In the genomic region with DNA sequence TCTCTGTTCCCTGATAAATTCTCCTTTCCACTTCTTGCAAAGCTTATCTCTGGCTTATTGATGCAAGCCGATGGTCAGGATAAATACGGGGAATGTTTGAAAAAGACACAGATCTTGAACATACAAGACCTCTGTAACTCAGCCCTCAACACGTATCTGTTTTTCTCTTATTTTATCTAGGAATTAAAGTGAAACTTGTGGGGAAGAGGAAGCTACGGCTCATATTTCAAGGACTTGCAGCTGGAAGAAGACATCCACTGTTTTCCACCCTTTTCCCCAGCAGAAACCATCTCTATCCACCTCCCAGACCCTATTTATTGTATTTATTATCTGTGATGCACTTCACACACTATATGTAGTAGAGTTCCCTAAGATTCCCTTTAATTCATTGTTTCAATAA, we compare ENCODE assay signal across 34 cellular contexts.
"Had no signal": no experiment of that assay in that cellular context is flagged by ENCODE, and none has a peak within 500 bp of the region (broad histone marks: within the 10 kb centered on the region; RNA-seq: fewer than 3 reads in every experiment).

No MANE protein-coding gene starts in this region.

- ATAC-seq: activated CD4-positive, CD25-positive, alpha-beta regulatory T cell treated with anti-CD3 and anti-CD28 coated beads, Interleukin-2, amount 50 U/mL, for 24 hours; activated CD8-positive, alpha-beta memory T cell treated with anti-CD3 and anti-CD28 coated beads, Interleukin-2, amount 10 ng/mL, durations not matched to agents 7 days and 5 days; activated CD8-positive, alpha-beta T cell treated with anti-CD3 and anti-CD28 coated beads, Interleukin-2, amount 10 ng/mL, durations not matched to agents 7 days and 5 days; activated naive CD8-positive, alpha-beta T cell treated with anti-CD3 and anti-CD28 coated beads, Interleukin-2, amount 50 U/mL, for 24 hours; esophagus mucosa; T-helper 17 cell had no signal

- H3K9me3 Mint-ChIP-seq: activated naive CD8-positive, alpha-beta T cell treated with anti-CD3 and anti-CD28 coated beads, Interleukin-2, amount 50 U/mL, for 24 hours; activated T-helper 2 cell treated with anti-CD3 and anti-CD28 coated beads, Interferon-gamma antibody, Interleukin-2, Interleukin-4, amounts not matched to agents 10 μg/mL and 5 μg/mL and 100 μg/mL, durations not matched to agents 14 hours and 24 hours and 36 hours; endodermal cell; T-helper 2 cell treated with Interferon-gamma antibody and Interleukin-4, amounts not matched to agents 5 μg/mL and 100 μg/mL, for 36 hours had no signal

- H3K4me3 ChIP-seq: adrenal gland, ascending aorta, breast epithelium, cardiac muscle cell, coronary artery, dorsolateral prefrontal cortex had no signal

- H3K27me3 Mint-ChIP-seq: activated B cell treated with CpG ODN at 0.5 μM for 24 hours; activated CD4-positive, alpha-beta memory T cell treated with anti-CD3 and anti-CD28 coated beads for 36 hours; activated CD8-positive, alpha-beta memory T cell treated with anti-CD3 and anti-CD28 coated beads, Interleukin-2, amount 10 ng/mL, durations not matched to agents 7 days and 5 days; activated naive CD4-positive, alpha-beta T cell treated with anti-CD3 and anti-CD28 coated beads, Interleukin-2, amount 50 U/mL, for 24 hours; activated naive CD8-positive, alpha-beta T cell treated with anti-CD3 and anti-CD28 coated beads, Interleukin-2, amount 50 U/mL, for 24 hours had no signal

- H3K36me3 ChIP-seq: adrenal gland, ascending aorta, breast epithelium, cardiac muscle cell, WERI-Rb-1 had no signal

- H3K36me3 Mint-ChIP-seq: activated CD4-positive, alpha-beta memory T cell treated with anti-CD3 and anti-CD28 coated beads for 36 hours; activated CD8-positive, alpha-beta memory T cell treated with anti-CD3 and anti-CD28 coated beads, Interleukin-2, amount 10 ng/mL, durations not matched to agents 7 days and 5 days; activated naive CD8-positive, alpha-beta T cell treated with anti-CD3 and anti-CD28 coated beads for 36 hours; brain had no signal

- H3K27ac Mint-ChIP-seq: activated B cell treated with CpG ODN at 0.5 μM for 24 hours; activated CD4-positive, alpha-beta memory T cell treated with anti-CD3 and anti-CD28 coated beads for 36 hours; activated CD8-positive, alpha-beta memory T cell treated with anti-CD3 and anti-CD28 coated beads, Interleukin-2, amount 10 ng/mL, durations not matched to agents 7 days and 5 days; activated CD8-positive, alpha-beta T cell treated with anti-CD3 and anti-CD28 coated beads, Interleukin-2, amount 10 ng/mL, durations not matched to agents 7 days and 5 days; activated naive CD4-positive, alpha-beta T cell treated with anti-CD3 and anti-CD28 coated beads for 36 hours; activated naive CD4-positive, alpha-beta T cell treated with anti-CD3 and anti-CD28 coated beads, Interleukin-2, amount 50 U/mL, for 24 hours; activated naive CD8-positive, alpha-beta T cell treated with anti-CD3 and anti-CD28 coated beads for 36 hours; activated naive CD8-positive, alpha-beta T cell treated with anti-CD3 and anti-CD28 coated beads, Interleukin-2, amount 50 U/mL, for 24 hours; activated T-helper 1 cell treated with anti-CD3 and anti-CD28 coated beads, Interleukin-12 subunit alpha, Interleukin-12 subunit beta, Interleukin-2, Interleukin-4 antibody, amounts not matched to agents 30 ng/mL and 10 ng/mL and 1 ng/mL, durations not matched to agents 14 hours and 24 hours and 36 hours; activated T-helper 2 cell treated with anti-CD3 and anti-CD28 coated beads, Interferon-gamma antibody, Interleukin-2, Interleukin-4, amounts not matched to agents 10 μg/mL and 5 μg/mL and 100 μg/mL, durations not matched to agents 14 hours and 24 hours and 36 hours; dendritic cell treated with granulocyte-macrophage colony-stimulating factor and Interleukin-4, amounts not matched to agents 40 ng/mL and 50 ng/mL, for 4 days; endodermal cell; T-helper 17 cell; T-helper 2 cell treated with Interferon-gamma antibody and Interleukin-4, amounts not matched to agents 5 μg/mL and 100 μg/mL, for 36 hours had no signal

- H3K9me3 ChIP-seq: adrenal gland, ascending aorta, breast epithelium had no signal

- H3K27me3 ChIP-seq: adrenal gland, ascending aorta, breast epithelium, cardiac muscle cell, dorsolateral prefrontal cortex had no signal

- DNase-seq: activated B cell treated with CpG ODN at 0.5 μM for 24 hours; activated CD4-positive, alpha-beta memory T cell treated with anti-CD3 and anti-CD28 coated beads for 36 hours; activated CD4-positive, alpha-beta T cell treated with anti-CD3 and anti-CD28 coated beads for 48 hours; activated CD8-positive, alpha-beta memory T cell treated with anti-CD3 and anti-CD28 coated beads, Interleukin-2, amount 10 ng/mL, durations not matched to agents 7 days and 5 days; activated CD8-positive, alpha-beta memory T cell treated with anti-CD3 and anti-CD28 coated beads, Interleukin-2, amount 50 U/mL, for 4 hours; activated CD8-positive, alpha-beta T cell treated with anti-CD3 and anti-CD28 coated beads, Interleukin-2, amount 10 ng/mL, durations not matched to agents 7 days and 5 days; activated effector memory CD4-positive, alpha-beta T cell treated with anti-CD3 and anti-CD28 coated beads, Interleukin-2, amount 50 U/mL, for 16 hours; activated naive CD4-positive, alpha-beta T cell treated with anti-CD3 and anti-CD28 coated beads for 36 hours; activated naive CD8-positive, alpha-beta T cell treated with anti-CD3 and anti-CD28 coated beads for 36 hours; activated naive CD8-positive, alpha-beta T cell treated with anti-CD3 and anti-CD28 coated beads, Interleukin-2, amount 50 U/mL, for 24 hours; activated T-cell treated with anti-CD3 and anti-CD28 coated beads, Interleukin-2, amount 50 U/mL, for 1 hour; activated T-cell treated with anti-CD3 and anti-CD28 coated beads, Interleukin-2, amount 50 U/mL, for 48 hours; adrenal gland; central memory CD4-positive, alpha-beta T cell; cerebellar nuclear complex; dorsolateral prefrontal cortex; effector memory CD4-positive, alpha-beta T cell; endodermal cell; T-helper 1 cell; T-helper 17 cell; T1000; WERI-Rb-1 had no signal

- H3K4me3 Mint-ChIP-seq: activated B cell treated with CpG ODN at 0.5 μM for 24 hours; activated CD4-positive, alpha-beta memory T cell treated with anti-CD3 and anti-CD28 coated beads for 36 hours; activated CD8-positive, alpha-beta memory T cell treated with anti-CD3 and anti-CD28 coated beads, Interleukin-2, amount 10 ng/mL, durations not matched to agents 7 days and 5 days; activated CD8-positive, alpha-beta T cell treated with anti-CD3 and anti-CD28 coated beads, Interleukin-2, amount 10 ng/mL, durations not matched to agents 7 days and 5 days; activated naive CD4-positive, alpha-beta T cell treated with anti-CD3 and anti-CD28 coated beads for 36 hours; activated naive CD4-positive, alpha-beta T cell treated with anti-CD3 and anti-CD28 coated beads, Interleukin-2, amount 50 U/mL, for 24 hours; activated naive CD8-positive, alpha-beta T cell treated with anti-CD3 and anti-CD28 coated beads for 36 hours; activated naive CD8-positive, alpha-beta T cell treated with anti-CD3 and anti-CD28 coated beads, Interleukin-2, amount 50 U/mL, for 24 hours; activated T-helper 1 cell treated with anti-CD3 and anti-CD28 coated beads, Interleukin-12 subunit alpha, Interleukin-12 subunit beta, Interleukin-2, Interleukin-4 antibody, amounts not matched to agents 30 ng/mL and 10 ng/mL and 1 ng/mL, durations not matched to agents 14 hours and 24 hours and 36 hours; brain; dendritic cell treated with granulocyte-macrophage colony-stimulating factor and Interleukin-4, amounts not matched to agents 40 ng/mL and 50 ng/mL, for 4 days; endodermal cell; T-helper 17 cell; T-helper 2 cell treated with Interferon-gamma antibody and Interleukin-4, amounts not matched to agents 5 μg/mL and 100 μg/mL, for 36 hours had no signal

- H3K27ac ChIP-seq: adrenal gland, ascending aorta, breast epithelium, cardiac muscle cell, coronary artery, dorsolateral prefrontal cortex, WERI-Rb-1 had no signal
